In the genomic region with DNA sequence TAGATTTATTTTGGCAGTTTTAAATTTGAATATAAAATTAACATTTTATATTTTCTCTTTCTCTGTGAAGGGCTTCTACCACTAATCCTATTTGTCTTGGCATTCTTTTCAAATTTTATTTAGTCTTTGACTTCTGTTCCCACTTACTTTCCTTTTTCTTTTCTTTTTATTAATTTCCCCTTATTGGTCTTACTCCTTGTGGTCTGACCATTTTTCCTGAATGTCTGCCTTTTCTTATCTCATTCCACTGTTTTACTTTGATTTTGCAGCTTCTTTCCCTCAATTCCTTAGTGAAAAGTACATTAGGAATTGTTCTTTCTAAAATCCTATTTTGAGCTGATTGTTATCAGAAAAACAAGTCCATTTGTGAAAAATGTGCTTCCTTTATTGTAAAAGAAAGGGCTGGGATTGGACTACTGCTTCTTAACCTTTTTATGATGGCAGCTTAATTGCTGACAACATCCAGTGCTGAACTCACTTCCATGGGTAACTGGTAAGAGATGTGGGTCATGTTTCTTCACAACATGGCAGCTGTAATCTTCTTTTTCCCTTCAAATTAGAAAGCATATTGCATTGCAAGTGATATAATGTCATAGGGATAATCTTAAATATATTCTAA, we compare ENCODE assay signal across 16 cellular contexts.
DNase-seq lines count a peak whose midpoint lies in the region; ATAC-seq, FAIRE-seq and TF ChIP-seq lines count a peak whose summit lies in the region.
"Had no signal": no experiment of that assay in that cellular context is flagged by ENCODE, and none has a peak within 500 bp of the region (broad histone marks: within the 10 kb centered on the region; RNA-seq: fewer than 3 reads in every experiment).

No MANE protein-coding gene starts in this region.

- H3K4me3 ChIP-seq in BE2C (ENCODE audit: low read depth, low read length): no peak overlapping the region
- H3K4me3 ChIP-seq: A549, BLaER1, GM23248, HAP-1 had no signal

- FAIRE-seq in A204.1 (lab: Jason Lieb, UNC) (peak; percentile 35), endometrium (lab: Jason Lieb, UNC) (peak; percentile 95)
- FAIRE-seq: A549 had no signal

- peak; percentile 10 for DNase-seq in BE2C
- peak; percentile 54 for DNase-seq in NCI-H69 (lab: John Stamatoyannopoulos, UW)
- no peak for DNase-seq in SW480 (ENCODE audit: low spot score)
- DNase-seq in T-helper 2 cell: no peak
- DNase-seq: AML-193; CD4-positive, alpha-beta memory T cell; DMS153; DMS79; GDM1; GM23248 had no signal

- H3K4me1 ChIP-seq in BE2C: no peaks in the 10 kb centered on the region; the same call in none of the 2 replicates
- H3K4me1 ChIP-seq: A549, BLaER1 had no signal

- TF ChIP-seq CTCF in BE2C (IDR thresholded peaks at IDR 0.05; ENCODE audit: low read depth, low read length): no peak

- H3K27me3 ChIP-seq in BE2C: no peaks in the 10 kb centered on the region
- H3K27me3 ChIP-seq: BLaER1 had no signal

- H3K9me3 ChIP-seq in BE2C: no peaks in the 10 kb centered on the region
- H3K9me3 ChIP-seq: A549, BLaER1, HAP-1 had no signal

- H3K36me3 ChIP-seq in BE2C: no peaks in the 10 kb centered on the region
- H3K36me3 ChIP-seq: BLaER1, HAP-1 had no signal

- ATAC-seq in GM21423 (IDR thresholded peaks at IDR 0.05; ENCODE audit: unreplicated experiment): no peak
- ATAC-seq: A549 had no signal

Comparison
In these comparisons a context has a peak if more than half of its experiments do, and no peak if none do; other contexts are left out.
1. DNase-seq: peak in BE2C (single experiment) and NCI-H69 (single experiment); none in SW480 (single experiment) and T-helper 2 cell (0 of 5).